Comparison of ENCODE assay signal across 19 cellular contexts in genomic region chr7:69411466-69411865, GRCh38.
DNase-seq lines count a peak whose midpoint lies in the region; ATAC-seq and TF ChIP-seq lines count a peak whose summit lies in the region.
"Had no signal": no experiment of that assay in that cellular context is flagged by ENCODE, and none has a peak within 500 bp of the region (broad histone marks: within the 10 kb centered on the region; RNA-seq: fewer than 3 reads in every experiment).

No MANE protein-coding gene starts in this region.

- H3K27me3 ChIP-seq in SK-N-SH (ENCODE audit: insufficient read depth): no peaks in the 10 kb centered on the region
- H3K27me3 ChIP-seq in trophoblast cell (ENCODE audit: insufficient read depth, low read length): no peaks in the 10 kb centered on the region

- no peaks in the 10 kb centered on the region for H3K36me3 ChIP-seq in SK-N-SH (replicated peaks in 1 of 2; ENCODE audit: control insufficient read depth in 1 of 2, insufficient read depth in 2 of 2, low read length in 1 of 2)
- no peaks in the 10 kb centered on the region for H3K36me3 ChIP-seq in trophoblast cell (ENCODE audit: control insufficient read depth in 1 of 2, insufficient read depth in 2 of 2, low read length in 2 of 2)

- no peaks in the 10 kb centered on the region for H3K36me3 Mint-ChIP-seq in activated naive CD8-positive, alpha-beta T cell treated with anti-CD3 and anti-CD28 coated beads, Interleukin-2, amount 50 U/mL, for 24 hours (ENCODE audit: low read depth)

- no peak for ATAC-seq in SK-N-SH treated with all-trans-retinoic acid at 6 μM for 48 hours
- no peak for ATAC-seq in activated naive CD8-positive, alpha-beta T cell treated with anti-CD3 and anti-CD28 coated beads, Interleukin-2, amount 50 U/mL, for 24 hours

- no peaks in the 10 kb centered on the region for H3F3A ChIP-seq in SK-N-SH (replicated peaks; ENCODE audit: insufficient read depth)

- H3K23ac ChIP-seq in trophoblast cell (ENCODE audit: low read length): no peak overlapping the region

- no peak overlapping the region for H3K4me2 ChIP-seq in SK-N-SH
- no peak overlapping the region for H3K4me2 ChIP-seq in trophoblast cell (ENCODE audit: low read length)

- H3K9me3 Mint-ChIP-seq in activated naive CD8-positive, alpha-beta T cell treated with anti-CD3 and anti-CD28 coated beads, Interleukin-2, amount 50 U/mL, for 24 hours: peaks cover 10% of the 10 kb centered on the region

- 56% methylated on average over 8 of the region's 8 CpGs for WGBS in SK-N-SH (ENCODE audit: low lambda C conversion rate)
- no CpG with 5 or more reads among the region's 8 CpGs for WGBS in trophoblast cell (ENCODE audit: extremely low coverage, insufficient coverage, insufficient read length)

- H3K4me3 ChIP-seq in SK-N-SH (ENCODE audit: low read depth in 2 of 2, low read length in 1 of 2): no peak overlapping the region
- no peak overlapping the region for H3K4me3 ChIP-seq in trophoblast cell (ENCODE audit: low read depth, low read length)
- H3K4me3 ChIP-seq: SK-N-MC had no signal

- H3K18ac ChIP-seq in trophoblast cell (ENCODE audit: low read length): no peak overlapping the region

- H3K79me1 ChIP-seq in trophoblast cell (ENCODE audit: low read length): no peaks in the 10 kb centered on the region

- H3K9ac ChIP-seq in SK-N-SH (no peak overlapping the region), trophoblast cell (ENCODE audit: low read length) (no peak overlapping the region)

- H4K20me1 ChIP-seq in SK-N-SH (ENCODE audit: insufficient read depth): no peaks in the 10 kb centered on the region

- peaks cover 2% of the 10 kb centered on the region for H3K4me1 Mint-ChIP-seq in activated naive CD8-positive, alpha-beta T cell treated with anti-CD3 and anti-CD28 coated beads, Interleukin-2, amount 50 U/mL, for 24 hours

- H2AFZ ChIP-seq in SK-N-SH (ENCODE audit: low read depth) (no peak overlapping the region), trophoblast cell (ENCODE audit: insufficient read depth, low read length, poor library complexity) (no peak overlapping the region)

- H3K9me3 ChIP-seq in SK-N-SH (no peaks in the 10 kb centered on the region), trophoblast cell (ENCODE audit: insufficient read depth, low read depth, low read length) (no peaks in the 10 kb centered on the region)

- H4K8ac ChIP-seq in trophoblast cell (ENCODE audit: low read depth, low read length): no peak overlapping the region

- H3K27ac ChIP-seq in SK-N-SH (ENCODE audit: low read depth in 2 of 2, low read length in 1 of 2) (no peak overlapping the region), trophoblast cell (ENCODE audit: low read depth, low read length) (no peak overlapping the region)
- H3K27ac ChIP-seq: SK-N-MC had no signal

- H2BK12ac ChIP-seq in trophoblast cell (ENCODE audit: low read length): no peak overlapping the region

- no peak overlapping the region for H3K4ac ChIP-seq in trophoblast cell (ENCODE audit: low read depth, low read length)

- no peak for TF ChIP-seq CTCF in SK-N-SH (IDR thresholded peaks at IDR 0.05)

- no peaks in the 10 kb centered on the region for H3K27me3 Mint-ChIP-seq in activated naive CD8-positive, alpha-beta T cell treated with anti-CD3 and anti-CD28 coated beads, Interleukin-2, amount 50 U/mL, for 24 hours
- H3K27me3 Mint-ChIP-seq: B cell had no signal

- no peaks in the 10 kb centered on the region for H3K79me2 ChIP-seq in SK-N-SH (ENCODE audit: insufficient read depth)
- H3K79me2 ChIP-seq in trophoblast cell (ENCODE audit: control insufficient read depth, insufficient read depth, low read length, poor library complexity): no peaks in the 10 kb centered on the region

- H3K27ac Mint-ChIP-seq in activated naive CD8-positive, alpha-beta T cell treated with anti-CD3 and anti-CD28 coated beads, Interleukin-2, amount 50 U/mL, for 24 hours: no peak overlapping the region
- H3K27ac Mint-ChIP-seq: B cell had no signal

- H3K4me3 Mint-ChIP-seq in activated naive CD8-positive, alpha-beta T cell treated with anti-CD3 and anti-CD28 coated beads, Interleukin-2, amount 50 U/mL, for 24 hours: no peak overlapping the region
- H3K4me3 Mint-ChIP-seq: B cell had no signal

- H2BK5ac ChIP-seq in trophoblast cell (ENCODE audit: low read depth, low read length, poor library complexity): no peak overlapping the region

- no peak overlapping the region for H4K91ac ChIP-seq in trophoblast cell (ENCODE audit: low read depth, low read length)

- H3K9me2 ChIP-seq in SK-N-SH: no peaks in the 10 kb centered on the region

- TF ChIP-seq RAD21 in SK-N-SH (IDR thresholded peaks at IDR 0.05; ENCODE audit: low read length): no peak

- no peak for TF ChIP-seq EP300 in SK-N-SH (IDR thresholded peaks at IDR 0.05; ENCODE audit: borderline replicate concordance in 1 of 2, low read depth in 1 of 2, low read length in 1 of 2)

- DNase-seq in DMS53 (lab: John Stamatoyannopoulos, UW) (peak; percentile 14), DMS53 treated with DMSO at 0.1 percent for 48 hours (lab: John Stamatoyannopoulos, UW; ENCODE audit: unreplicated experiment) (no peak), SK-N-SH (no peak), left kidney (ENCODE audit: low read depth, low spot score) (peak; percentile 73), trophoblast cell (no peak)
- DNase-seq in stimulated activated CD4-positive, alpha-beta T cell treated with anti-CD3 and anti-CD28 coated beads, Interleukin-4, amount 100 ng/mL, for 24 hours: no peak
- DNase-seq in activated naive CD8-positive, alpha-beta T cell treated with anti-CD3 and anti-CD28 coated beads, Interleukin-2, amount 50 U/mL, for 24 hours: no peak
- DNase-seq: 8988T, H7, KG1, NCI-H1436, NCI-H1930, NCI-H2227 treated with DMSO at 0.1 percent for 48 hours, NCI-H524 treated with DMSO at 0.1 percent for 48 hours, SHP77, T-helper 1 cell had no signal

- POLR2A ChIA-PET in SK-N-SH (lab: Yijun Ruan, JAX): no interaction called here

- H4K12ac ChIP-seq in trophoblast cell (ENCODE audit: low read depth, low read length): no peak overlapping the region

- no peak overlapping the region for H3K14ac ChIP-seq in trophoblast cell (ENCODE audit: low read length)

- peaks cover 0 to 4% of the 10 kb centered on the region in 2 experiments; a peak in 1 of 4 replicates for H3K4me1 ChIP-seq in SK-N-SH (ENCODE audit: control insufficient read depth in 1 of 2, insufficient read depth in 2 of 2, low read depth in 1 of 2, low read length in 1 of 2)
- H3K4me1 ChIP-seq in trophoblast cell (ENCODE audit: control insufficient read depth in 1 of 2, insufficient read depth in 2 of 2, low read length in 2 of 2): peaks cover 0 to 1% of the 10 kb centered on the region in 2 experiments

- no peak overlapping the region for H2BK120ac ChIP-seq in trophoblast cell (ENCODE audit: insufficient read depth, low read length, poor library complexity)

- H2AK5ac ChIP-seq in trophoblast cell (ENCODE audit: low read length): no peak overlapping the region

- CTCF ChIA-PET in SK-N-SH (lab: Yijun Ruan, JAX): no interaction called here

TF ChIP-seq in SK-N-SH, 30 proteins besides CTCF, POLR2A, EP300 and RAD21:
- TF ChIP-seq RCOR1 (IDR thresholded peaks at IDR 0.05; ENCODE audit: low read length) (no peak), EZH2phosphoT487 (IDR thresholded peaks at IDR 0.05; ENCODE audit: borderline replicate concordance, low read depth) (no peak), FOXM1 (IDR thresholded peaks at IDR 0.05; ENCODE audit: low read depth) (no peak), SMC3 (IDR thresholded peaks at IDR 0.05; ENCODE audit: low read depth, low read length) (no peak), MXI1 (IDR thresholded peaks at IDR 0.05; ENCODE audit: low read depth, low read length) (peak; percentile 68; the same call in 1 of the 2 replicates)
- TF ChIP-seq, protein P1, sequence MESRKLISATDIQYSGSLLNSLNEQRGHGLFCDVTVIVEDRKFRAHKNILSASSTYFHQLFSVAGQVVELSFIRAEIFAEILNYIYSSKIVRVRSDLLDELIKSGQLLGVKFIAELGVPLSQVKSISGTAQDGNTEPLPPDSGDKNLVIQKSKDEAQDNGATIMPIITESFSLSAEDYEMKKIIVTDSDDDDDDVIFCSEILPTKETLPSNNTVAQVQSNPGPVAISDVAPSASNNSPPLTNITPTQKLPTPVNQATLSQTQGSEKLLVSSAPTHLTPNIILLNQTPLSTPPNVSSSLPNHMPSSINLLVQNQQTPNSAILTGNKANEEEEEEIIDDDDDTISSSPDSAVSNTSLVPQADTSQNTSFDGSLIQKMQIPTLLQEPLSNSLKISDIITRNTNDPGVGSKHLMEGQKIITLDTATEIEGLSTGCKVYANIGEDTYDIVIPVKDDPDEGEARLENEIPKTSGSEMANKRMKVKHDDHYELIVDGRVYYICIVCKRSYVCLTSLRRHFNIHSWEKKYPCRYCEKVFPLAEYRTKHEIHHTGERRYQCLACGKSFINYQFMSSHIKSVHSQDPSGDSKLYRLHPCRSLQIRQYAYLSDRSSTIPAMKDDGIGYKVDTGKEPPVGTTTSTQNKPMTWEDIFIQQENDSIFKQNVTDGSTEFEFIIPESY (IDR thresholded peaks at IDR 0.05; ENCODE audit: borderline replicate concordance, low read depth): no peak

TF ChIP-seq in SK-N-SH treated with all-trans-retinoic acid at 6 μM for 48 hours, 23 proteins besides CTCF, POLR2A, EP300 and RAD21 (continues in another document):
- TF ChIP-seq BACH2 (CRISPR knock-in tag; IDR thresholded peaks at IDR 0.05; ENCODE audit: borderline replicate concordance) (no peak), ESRRG (CRISPR knock-in tag; IDR thresholded peaks at IDR 0.05) (no peak), GLIS3 (CRISPR knock-in tag; IDR thresholded peaks at IDR 0.05) (no peak), OSR1 (CRISPR knock-in tag; IDR thresholded peaks at IDR 0.05) (no peak), TOX (CRISPR knock-in tag; IDR thresholded peaks at IDR 0.05; ENCODE audit: borderline replicate concordance) (no peak), ZNF565 (CRISPR knock-in tag; conservative IDR thresholded peaks at IDR 0.05; ENCODE audit: low read depth) (no peak), CSDC2 (CRISPR knock-in tag; IDR thresholded peaks at IDR 0.05) (no peak), SNAI2 (CRISPR knock-in tag; IDR thresholded peaks at IDR 0.05) (no peak), ARNTL (CRISPR knock-in tag; IDR thresholded peaks at IDR 0.05; ENCODE audit: borderline replicate concordance, low read depth) (no peak), TCF4 (CRISPR knock-in tag; IDR thresholded peaks at IDR 0.05; ENCODE audit: borderline replicate concordance) (no peak)
- TF ChIP-seq, protein P2, sequence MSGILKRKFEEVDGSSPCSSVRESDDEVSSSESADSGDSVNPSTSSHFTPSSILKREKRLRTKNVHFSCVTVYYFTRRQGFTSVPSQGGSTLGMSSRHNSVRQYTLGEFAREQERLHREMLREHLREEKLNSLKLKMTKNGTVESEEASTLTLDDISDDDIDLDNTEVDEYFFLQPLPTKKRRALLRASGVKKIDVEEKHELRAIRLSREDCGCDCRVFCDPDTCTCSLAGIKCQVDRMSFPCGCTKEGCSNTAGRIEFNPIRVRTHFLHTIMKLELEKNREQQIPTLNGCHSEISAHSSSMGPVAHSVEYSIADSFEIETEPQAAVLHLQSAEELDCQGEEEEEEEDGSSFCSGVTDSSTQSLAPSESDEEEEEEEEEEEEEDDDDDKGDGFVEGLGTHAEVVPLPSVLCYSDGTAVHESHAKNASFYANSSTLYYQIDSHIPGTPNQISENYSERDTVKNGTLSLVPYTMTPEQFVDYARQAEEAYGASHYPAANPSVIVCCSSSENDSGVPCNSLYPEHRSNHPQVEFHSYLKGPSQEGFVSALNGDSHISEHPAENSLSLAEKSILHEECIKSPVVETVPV (CRISPR knock-in tag; IDR thresholded peaks at IDR 0.05): no peak

Comparison
In these comparisons a context has a peak if more than half of its experiments do, and no peak if none do; other contexts are left out.
1. DNase-seq: peak in DMS53 (single experiment) and left kidney (single experiment); none in DMS53 treated with DMSO at 0.1 percent for 48 hours (single experiment), SK-N-SH (single experiment), stimulated activated CD4-positive, alpha-beta T cell treated with anti-CD3 and anti-CD28 coated beads, Interleukin-4, amount 100 ng/mL, for 24 hours (single experiment), trophoblast cell (0 of 2) and activated naive CD8-positive, alpha-beta T cell treated with anti-CD3 and anti-CD28 coated beads, Interleukin-2, amount 50 U/mL, for 24 hours (single experiment).